Comparison of ENCODE assay signal across 25 cellular contexts in genomic region chr1:15751739-15752138, GRCh38. TPM values are rescaled to one million over a fixed set of nuclear protein-coding genes. Genes with fewer than 3 reads are reported as not detected.
"Had no signal": no experiment of that assay in that cellular context is flagged by ENCODE, and none has a peak within 500 bp of the region (broad histone marks: within the 10 kb centered on the region; RNA-seq: fewer than 3 reads in every experiment).

No MANE protein-coding gene starts in this region.

- H3K36me3 Mint-ChIP-seq: activated naive CD4-positive, alpha-beta T cell treated with anti-CD3 and anti-CD28 coated beads, Interleukin-2, amount 50 U/mL, for 24 hours; brain; WTC11 had no signal

- H3K4me3 Mint-ChIP-seq: activated CD8-positive, alpha-beta T cell treated with anti-CD3 and anti-CD28 coated beads, Interleukin-2, amount 10 ng/mL, durations not matched to agents 7 days and 5 days; activated naive CD4-positive, alpha-beta T cell treated with anti-CD3 and anti-CD28 coated beads, Interleukin-2, amount 50 U/mL, for 24 hours; activated T-cell treated with anti-CD3 and anti-CD28 coated beads, Interleukin-2, amount 50 U/mL, for 24 hours; activated T-helper 1 cell treated with anti-CD3 and anti-CD28 coated beads, Interleukin-12 subunit alpha, Interleukin-12 subunit beta, Interleukin-2, Interleukin-4 antibody, amounts not matched to agents 30 ng/mL and 10 ng/mL and 1 ng/mL, durations not matched to agents 14 hours and 24 hours and 36 hours; brain; T-helper 1 cell treated with Interleukin-12 subunit alpha and Interleukin-12 subunit beta and Interleukin-4 antibody, amounts not matched to agents 30 μg/mL and 1 μg/mL, for 36 hours; WTC11 had no signal

- H3K27me3 ChIP-seq: Peyer's patch had no signal

- H3K27ac Mint-ChIP-seq: activated CD8-positive, alpha-beta T cell treated with anti-CD3 and anti-CD28 coated beads, Interleukin-2, amount 10 ng/mL, durations not matched to agents 7 days and 5 days; activated naive CD4-positive, alpha-beta T cell treated with anti-CD3 and anti-CD28 coated beads, Interleukin-2, amount 50 U/mL, for 24 hours; activated T-cell treated with anti-CD3 and anti-CD28 coated beads, Interleukin-2, amount 50 U/mL, for 24 hours; activated T-helper 1 cell treated with anti-CD3 and anti-CD28 coated beads, Interleukin-12 subunit alpha, Interleukin-12 subunit beta, Interleukin-2, Interleukin-4 antibody, amounts not matched to agents 30 ng/mL and 10 ng/mL and 1 ng/mL, durations not matched to agents 14 hours and 24 hours and 36 hours; T-helper 1 cell treated with Interleukin-12 subunit alpha and Interleukin-12 subunit beta and Interleukin-4 antibody, amounts not matched to agents 30 μg/mL and 1 μg/mL, for 36 hours; WTC11 had no signal

- H3K9me3 ChIP-seq: Peyer's patch had no signal

- DNase-seq: activated CD4-positive, alpha-beta T cell treated with anti-CD3 and anti-CD28 coated beads for 48 hours; activated CD4-positive, alpha-beta T cell treated with anti-CD3 and anti-CD28 coated beads, Interleukin-2, amount 50 U/mL, for 4 hours; activated CD4-positive, CD25-positive, alpha-beta regulatory T cell treated with anti-CD3 and anti-CD28 coated beads, Interleukin-2, amount 50 U/mL, for 72 hours; activated CD8-positive, alpha-beta memory T cell treated with anti-CD3 and anti-CD28 coated beads, Interleukin-2, amount 50 U/mL, for 48 hours; activated CD8-positive, alpha-beta T cell treated with anti-CD3 and anti-CD28 coated beads, Interleukin-2, amount 10 ng/mL, durations not matched to agents 7 days and 5 days; activated effector memory CD4-positive, alpha-beta T cell treated with Interleukin-2 at 50 U/mL for 16 hours; activated naive CD4-positive, alpha-beta T cell; activated T-cell treated with anti-CD3 and anti-CD28 coated beads, Interleukin-2, amount 50 U/mL, for 24 hours; KG1; NCI-H1048; NCI-H146; NCI-H187 treated with DMSO at 0.1 percent for 48 hours; NCI-H2081 treated with DMSO at 0.1 percent for 48 hours; NCI-H446; NCI-H524; Peyer's patch; SHP77 treated with DMSO at 0.1 percent for 48 hours had no signal

- H3K4me3 ChIP-seq: Peyer's patch had no signal

- H3K36me3 ChIP-seq: Peyer's patch had no signal

- H3K9me3 Mint-ChIP-seq: activated naive CD4-positive, alpha-beta T cell treated with anti-CD3 and anti-CD28 coated beads, Interleukin-2, amount 50 U/mL, for 24 hours; activated T-cell treated with anti-CD3 and anti-CD28 coated beads, Interleukin-2, amount 50 U/mL, for 24 hours; activated T-helper 1 cell treated with anti-CD3 and anti-CD28 coated beads, Interleukin-12 subunit alpha, Interleukin-12 subunit beta, Interleukin-2, Interleukin-4 antibody, amounts not matched to agents 30 ng/mL and 10 ng/mL and 1 ng/mL, durations not matched to agents 14 hours and 24 hours and 36 hours; T-helper 1 cell treated with Interleukin-12 subunit alpha and Interleukin-12 subunit beta and Interleukin-4 antibody, amounts not matched to agents 30 μg/mL and 1 μg/mL, for 36 hours had no signal

- H3K27ac ChIP-seq: Peyer's patch had no signal

RNA-seq across cellular contexts. Expression of gene FBLIM1, which starts 6.9 kb away (rescaled TPM):
- total RNA-seq: activated CD8-positive, alpha-beta T cell treated with anti-CD3 and anti-CD28 coated beads, Interleukin-2, amount 10 ng/mL, durations not matched to agents 7 days and 5 days; activated T-helper 1 cell treated with anti-CD3 and anti-CD28 coated beads, Interleukin-12 subunit alpha, Interleukin-12 subunit beta, Interleukin-2, Interleukin-4 antibody, amounts not matched to agents 30 ng/mL and 10 ng/mL and 1 ng/mL, durations not matched to agents 14 hours and 24 hours and 36 hours had no signal

RNA-seq across cellular contexts. Expression of gene TMEM82, which starts 9.4 kb away (rescaled TPM):
- total RNA-seq: activated CD8-positive, alpha-beta T cell treated with anti-CD3 and anti-CD28 coated beads, Interleukin-2, amount 10 ng/mL, durations not matched to agents 7 days and 5 days; activated T-helper 1 cell treated with anti-CD3 and anti-CD28 coated beads, Interleukin-12 subunit alpha, Interleukin-12 subunit beta, Interleukin-2, Interleukin-4 antibody, amounts not matched to agents 30 ng/mL and 10 ng/mL and 1 ng/mL, durations not matched to agents 14 hours and 24 hours and 36 hours; astrocyte; M059J; SK-MEL-5 had no signal
